14 cellular contexts compared by ENCODE assay signal in genomic region chr11:64262271-64263002, GRCh38.
"Had no signal": no experiment of that assay in that cellular context is flagged by ENCODE, and none has a peak within 500 bp of the region (broad histone marks: within the 10 kb centered on the region; RNA-seq: fewer than 3 reads in every experiment).

No MANE protein-coding gene starts in this region.

- H3K9me3 Mint-ChIP-seq: activated naive CD8-positive, alpha-beta T cell treated with anti-CD3 and anti-CD28 coated beads, Interleukin-2, amount 10 ng/mL, durations not matched to agents 7 days and 5 days; natural killer cell; T-helper 2 cell treated with Interferon-gamma antibody and Interleukin-4, amounts not matched to agents 5 μg/mL and 100 μg/mL, for 36 hours had no signal

- H3K9me3 ChIP-seq: ascending aorta, esophagus squamous epithelium, psoas muscle, upper lobe of left lung had no signal

- H3K4me3 ChIP-seq: ascending aorta, esophagus squamous epithelium, psoas muscle, upper lobe of left lung had no signal

- DNase-seq: activated CD4-positive, alpha-beta T cell treated with anti-CD3 and anti-CD28 coated beads, Interleukin-2, amount 50 U/mL, for 48 hours; activated gamma-delta T cell treated with Interleukin-2 at 50 U/mL for 16 hours; activated naive CD8-positive, alpha-beta T cell treated with anti-CD3 and anti-CD28 coated beads, Interleukin-2, amount 10 ng/mL, durations not matched to agents 7 days and 5 days; activated T-cell treated with anti-CD3 and anti-CD28 coated beads, Interleukin-2, amount 50 U/mL, for 48 hours; esophagus squamous epithelium; glutamatergic neuron; natural killer cell; occipital lobe; stimulated activated CD4-positive, alpha-beta T cell treated with anti-CD3 and anti-CD28 coated beads, Interleukin-12 subunit alpha, Interleukin-12 subunit beta, amount 100 ng/mL, for 4 hours; stimulated activated naive CD4-positive, alpha-beta T cell treated with Interleukin-2 at 50 U/mL for 16 hours had no signal

- H3K36me3 Mint-ChIP-seq: natural killer cell had no signal

- H3K27ac ChIP-seq: ascending aorta, esophagus squamous epithelium, psoas muscle, upper lobe of left lung had no signal

- H3K4me1 ChIP-seq: psoas muscle had no signal

- H3K27me3 ChIP-seq: ascending aorta, esophagus squamous epithelium, upper lobe of left lung had no signal

- H3K4me3 Mint-ChIP-seq: activated naive CD8-positive, alpha-beta T cell treated with anti-CD3 and anti-CD28 coated beads, Interleukin-2, amount 10 ng/mL, durations not matched to agents 7 days and 5 days; natural killer cell; T-helper 2 cell treated with Interferon-gamma antibody and Interleukin-4, amounts not matched to agents 5 μg/mL and 100 μg/mL, for 36 hours had no signal

- H3K27me3 Mint-ChIP-seq: activated naive CD8-positive, alpha-beta T cell treated with anti-CD3 and anti-CD28 coated beads, Interleukin-2, amount 10 ng/mL, durations not matched to agents 7 days and 5 days had no signal

- H3K27ac Mint-ChIP-seq: activated naive CD8-positive, alpha-beta T cell treated with anti-CD3 and anti-CD28 coated beads, Interleukin-2, amount 10 ng/mL, durations not matched to agents 7 days and 5 days; natural killer cell; T-helper 2 cell treated with Interferon-gamma antibody and Interleukin-4, amounts not matched to agents 5 μg/mL and 100 μg/mL, for 36 hours had no signal
